Comparison of ENCODE assay signal across 11 cellular contexts in genomic region chr12:55724940-55725309, GRCh38. TPM values are rescaled to one million over a fixed set of nuclear protein-coding genes. Genes with fewer than 3 reads are reported as not detected.
A peak's percentile ranks its signal among the peaks of the same experiment; 100 is the strongest.
DNase-seq lines count a peak whose midpoint lies in the region; ATAC-seq, FAIRE-seq and TF ChIP-seq lines count a peak whose summit lies in the region.
"Had no signal": no experiment of that assay in that cellular context is flagged by ENCODE, and none has a peak within 500 bp of the region (broad histone marks: within the 10 kb centered on the region; RNA-seq: fewer than 3 reads in every experiment).

No MANE protein-coding gene starts in this region.

- H3K27ac Mint-ChIP-seq in T-helper 1 cell treated with Interleukin-12 subunit alpha and Interleukin-12 subunit beta and Interleukin-4 antibody, amounts not matched to agents 30 μg/mL and 1 μg/mL, for 36 hours = peak overlapping the region; percentile 5
- peak overlapping the region; percentile 3 for H3K27ac Mint-ChIP-seq in activated CD8-positive, alpha-beta T cell treated with anti-CD3 and anti-CD28 coated beads for 36 hours
- H3K27ac Mint-ChIP-seq: activated naive CD4-positive, alpha-beta T cell treated with anti-CD3 and anti-CD28 coated beads, Interleukin-2, amount 50 U/mL, for 24 hours had no signal

- no peak for FAIRE-seq in frontal cortex (lab: Jason Lieb, UNC)
- FAIRE-seq: A204.1 had no signal

- 89% methylated on average over 2 of the region's 3 CpGs for WGBS in mesenchymal stem cell

- peak overlapping the region in 1 of 2 experiments; percentile 10 for H2BK12ac ChIP-seq in mesenchymal stem cell (ENCODE audit: low read length in 2 of 2)

- H3K79me1 ChIP-seq in mesenchymal stem cell (replicated peaks; ENCODE audit: low read length, poor library complexity, severe bottlenecking) = peaks cover 9% of the 10 kb centered on the region

- H3K27me3 Mint-ChIP-seq in T-helper 1 cell treated with Interleukin-12 subunit alpha and Interleukin-12 subunit beta and Interleukin-4 antibody, amounts not matched to agents 30 μg/mL and 1 μg/mL, for 36 hours (ENCODE audit: low read depth) = no peaks in the 10 kb centered on the region
- no peaks in the 10 kb centered on the region for H3K27me3 Mint-ChIP-seq in activated CD8-positive, alpha-beta T cell treated with anti-CD3 and anti-CD28 coated beads for 36 hours
- H3K27me3 Mint-ChIP-seq: activated naive CD4-positive, alpha-beta T cell treated with anti-CD3 and anti-CD28 coated beads, Interleukin-2, amount 50 U/mL, for 24 hours had no signal

- H3K4ac ChIP-seq in mesenchymal stem cell (ENCODE audit: low read depth in 1 of 2, low read length in 2 of 2) = no peak overlapping the region

- TF ChIP-seq CTCF in activated CD8-positive, alpha-beta T cell treated with anti-CD3 and anti-CD28 coated beads for 36 hours (IDR thresholded peaks at IDR 0.05) = no peak

- no peaks in the 10 kb centered on the region for H3K27me3 ChIP-seq in mesenchymal stem cell (ENCODE audit: control insufficient read depth in 1 of 2, insufficient read depth in 1 of 2, low read length in 2 of 2)
- H3K27me3 ChIP-seq in stomach smooth muscle (ENCODE audit: control insufficient read depth in 1 of 2, insufficient read depth in 2 of 2, low read length in 2 of 2) = no peaks in the 10 kb centered on the region

- peak overlapping the region; percentile 95 for H3K9ac ChIP-seq in mesenchymal stem cell (ENCODE audit: low read length)
- H3K9ac ChIP-seq in stomach smooth muscle (ENCODE audit: low read length in 2 of 2) = no peak overlapping the region

- H4K8ac ChIP-seq in mesenchymal stem cell (ENCODE audit: low read length) = no peak overlapping the region

- no peak overlapping the region for H3K27ac ChIP-seq in mesenchymal stem cell (ENCODE audit: low read length, poor library complexity, severe bottlenecking)
- peak overlapping the region; percentile 76 for H3K27ac ChIP-seq in stomach smooth muscle (ENCODE audit: low read length)

- H3K36me3 ChIP-seq in mesenchymal stem cell (ENCODE audit: control insufficient read depth in 1 of 2, insufficient read depth in 2 of 2, low read depth in 1 of 2, low read length in 2 of 2) (peaks cover 48 to 49% of the 10 kb centered on the region in 2 experiments), stomach smooth muscle (ENCODE audit: control insufficient read depth in 2 of 2, insufficient read depth in 2 of 2, low read length in 2 of 2) (peaks cover 31 to 36% of the 10 kb centered on the region in 2 donors)

- POLR2A ChIA-PET in activated CD8-positive, alpha-beta T cell treated with anti-CD3 and anti-CD28 coated beads for 36 hours (lab: Charles Lee) = interaction anchor here (0.6 to 1.9 kb wide), 3 partner anchors 10 to 14 kb away, joined by 3 to 6 read pairs (median 4); no protein-coding TSS in a partner anchor

- H4K91ac ChIP-seq in mesenchymal stem cell (ENCODE audit: low read length) = no peak overlapping the region

- H2AK5ac ChIP-seq in mesenchymal stem cell (ENCODE audit: low read length, severe bottlenecking) = no peak overlapping the region

- peaks cover 45% of the 10 kb centered on the region for H3K4me1 ChIP-seq in mesenchymal stem cell (ENCODE audit: control insufficient read depth, insufficient read depth, low read depth, low read length)
- H3K4me1 ChIP-seq in stomach smooth muscle (ENCODE audit: control insufficient read depth, insufficient read depth, low read length) = peaks cover 80% of the 10 kb centered on the region

- no peaks in the 10 kb centered on the region for H3K9me3 ChIP-seq in mesenchymal stem cell (ENCODE audit: control insufficient read depth, low read length)
- H3K9me3 ChIP-seq in stomach smooth muscle (ENCODE audit: control insufficient read depth in 2 of 2, low read length in 2 of 2) = no peaks in the 10 kb centered on the region

- H3K23ac ChIP-seq in mesenchymal stem cell (ENCODE audit: low read length in 2 of 2) = no peak overlapping the region

- CTCF ChIA-PET in activated CD8-positive, alpha-beta T cell treated with anti-CD3 and anti-CD28 coated beads for 36 hours (lab: Charles Lee) = interaction anchor here (0.9 to 7.1 kb wide), 8 partner anchors 9 to 395 kb away, joined by 3 to 87 read pairs (median 6); partner anchors contain the start of gene BLOC1S1

- H2BK120ac ChIP-seq in mesenchymal stem cell (ENCODE audit: low read depth, low read length) = no peak overlapping the region

- H3K4me3 ChIP-seq in mesenchymal stem cell (ENCODE audit: insufficient read depth in 1 of 2, low read depth in 1 of 2, low read length in 2 of 2) (peak overlapping the region in 1 of 2 experiments; percentile 94), stomach smooth muscle (ENCODE audit: low read length in 2 of 2) (no peak overlapping the region)

- H2BK5ac ChIP-seq in mesenchymal stem cell (ENCODE audit: low read depth, low read length, poor library complexity, severe bottlenecking) = no peak overlapping the region

- H3K4me3 Mint-ChIP-seq in T-helper 1 cell treated with Interleukin-12 subunit alpha and Interleukin-12 subunit beta and Interleukin-4 antibody, amounts not matched to agents 30 μg/mL and 1 μg/mL, for 36 hours = peak overlapping the region; percentile 44
- H3K4me3 Mint-ChIP-seq in activated CD8-positive, alpha-beta T cell treated with anti-CD3 and anti-CD28 coated beads for 36 hours = no peak overlapping the region
- H3K4me3 Mint-ChIP-seq: activated naive CD4-positive, alpha-beta T cell treated with anti-CD3 and anti-CD28 coated beads, Interleukin-2, amount 50 U/mL, for 24 hours had no signal

- no peak overlapping the region for H2AFZ ChIP-seq in mesenchymal stem cell (ENCODE audit: low read depth, low read length)

- intact Hi-C loops in activated CD8-positive, alpha-beta T cell treated with anti-CD3 and anti-CD28 coated beads for 36 hours (cut with micrococcal nuclease) = no loop called here

- no peaks in the 10 kb centered on the region for H3K9me3 Mint-ChIP-seq in T-helper 1 cell treated with Interleukin-12 subunit alpha and Interleukin-12 subunit beta and Interleukin-4 antibody, amounts not matched to agents 30 μg/mL and 1 μg/mL, for 36 hours
- H3K9me3 Mint-ChIP-seq in activated CD8-positive, alpha-beta T cell treated with anti-CD3 and anti-CD28 coated beads for 36 hours = no peaks in the 10 kb centered on the region
- H3K9me3 Mint-ChIP-seq: activated naive CD4-positive, alpha-beta T cell treated with anti-CD3 and anti-CD28 coated beads, Interleukin-2, amount 50 U/mL, for 24 hours had no signal

- no peak overlapping the region for H3K4me2 ChIP-seq in mesenchymal stem cell (ENCODE audit: low read length, poor library complexity, severe bottlenecking)

- no peak overlapping the region for H3K18ac ChIP-seq in mesenchymal stem cell (ENCODE audit: low read depth in 1 of 2, low read length in 2 of 2)

- no peak overlapping the region for H2BK15ac ChIP-seq in mesenchymal stem cell (ENCODE audit: low read depth, poor library complexity, severe bottlenecking)

- H3K36me3 Mint-ChIP-seq in T-helper 1 cell treated with Interleukin-12 subunit alpha and Interleukin-12 subunit beta and Interleukin-4 antibody, amounts not matched to agents 30 μg/mL and 1 μg/mL, for 36 hours (ENCODE audit: low read depth) = peaks cover 12% of the 10 kb centered on the region
- H3K36me3 Mint-ChIP-seq in activated CD8-positive, alpha-beta T cell treated with anti-CD3 and anti-CD28 coated beads for 36 hours (ENCODE audit: low read depth) = peaks cover 6% of the 10 kb centered on the region
- H3K36me3 Mint-ChIP-seq: activated naive CD4-positive, alpha-beta T cell treated with anti-CD3 and anti-CD28 coated beads, Interleukin-2, amount 50 U/mL, for 24 hours had no signal

- DNase-seq in T-helper 1 cell (no peak), mesenchymal stem cell (no peak), frontal cortex (ENCODE audit: low spot score in 2 of 2) (no peak), SHP77 (lab: John Stamatoyannopoulos, UW) (no peak), SIG-M5 (lab: John Stamatoyannopoulos, UW) (no peak)
- DNase-seq in activated CD8-positive, alpha-beta T cell treated with anti-CD3 and anti-CD28 coated beads for 36 hours = no peak
- DNase-seq: NCI-H1092 had no signal

- peak overlapping the region in 1 of 2 experiments; percentile 12 for H3K14ac ChIP-seq in mesenchymal stem cell (ENCODE audit: low read length in 2 of 2)

- peaks cover 20% of the 10 kb centered on the region for H3K4me1 Mint-ChIP-seq in T-helper 1 cell treated with Interleukin-12 subunit alpha and Interleukin-12 subunit beta and Interleukin-4 antibody, amounts not matched to agents 30 μg/mL and 1 μg/mL, for 36 hours (ENCODE audit: low read depth)
- peaks cover 22% of the 10 kb centered on the region for H3K4me1 Mint-ChIP-seq in activated CD8-positive, alpha-beta T cell treated with anti-CD3 and anti-CD28 coated beads for 36 hours (ENCODE audit: low read depth)

- ATAC-seq in activated CD8-positive, alpha-beta T cell treated with anti-CD3 and anti-CD28 coated beads for 36 hours = no peak

RNA-seq across cellular contexts. Expression of gene CD63, which starts 3.9 kb away (rescaled TPM):
- 100 to 1,000 TPM in 1 of 2 experiments, 10 to 100 TPM in 1; 99.6 to 101 TPM for total RNA-seq in activated CD8-positive, alpha-beta T cell treated with anti-CD3 and anti-CD28 coated beads for 36 hours
- polyA plus RNA-seq in mesenchymal stem cell (2013, experiment 1 of 2) = 3,698 TPM
- 3,754 TPM for polyA plus RNA-seq in mesenchymal stem cell (2013, experiment 2 of 2)
- total RNA-seq in frontal cortex = 227 TPM

RNA-seq across cellular contexts. Expression of gene RDH5, which starts 4.7 kb away (rescaled TPM):
- total RNA-seq in activated CD8-positive, alpha-beta T cell treated with anti-CD3 and anti-CD28 coated beads for 36 hours = 1 to 10 TPM; 5.3 to 6.8 TPM
- 1.1 TPM for polyA plus RNA-seq in mesenchymal stem cell (2013, experiment 1 of 2)
- polyA plus RNA-seq in mesenchymal stem cell (2013, experiment 2 of 2) = 1.1 TPM
- total RNA-seq in frontal cortex = 4.5 TPM

RNA-seq across cellular contexts. Expression of gene BLOC1S1, which starts 9.1 kb away (rescaled TPM):
- total RNA-seq in activated CD8-positive, alpha-beta T cell treated with anti-CD3 and anti-CD28 coated beads for 36 hours = 10 to 100 TPM; 79.0 to 84.6 TPM
- 95.3 TPM for polyA plus RNA-seq in mesenchymal stem cell (2013, experiment 1 of 2)
- polyA plus RNA-seq in mesenchymal stem cell (2013, experiment 2 of 2) = 97.2 TPM
- 21.2 TPM for total RNA-seq in frontal cortex

RNA-seq across cellular contexts. Expression of gene ITGA7, which starts 17.2 kb away (rescaled TPM):
- total RNA-seq in activated CD8-positive, alpha-beta T cell treated with anti-CD3 and anti-CD28 coated beads for 36 hours = 1 to 10 TPM; 4.3 to 4.8 TPM
- 0.30 TPM for polyA plus RNA-seq in mesenchymal stem cell (2013, experiment 1 of 2)
- 0.23 TPM for polyA plus RNA-seq in mesenchymal stem cell (2013, experiment 2 of 2)
- total RNA-seq in frontal cortex = 3.7 TPM

RNA-seq across cellular contexts. Expression of gene GDF11, which starts 18.0 kb away (rescaled TPM):
- total RNA-seq in activated CD8-positive, alpha-beta T cell treated with anti-CD3 and anti-CD28 coated beads for 36 hours = 1 to 10 TPM; 7.4 to 9.3 TPM
- polyA plus RNA-seq in mesenchymal stem cell (2013, experiment 1 of 2) = 23.3 TPM
- polyA plus RNA-seq in mesenchymal stem cell (2013, experiment 2 of 2) = 21.7 TPM
- 6.1 TPM for total RNA-seq in frontal cortex
